In the genomic region with DNA sequence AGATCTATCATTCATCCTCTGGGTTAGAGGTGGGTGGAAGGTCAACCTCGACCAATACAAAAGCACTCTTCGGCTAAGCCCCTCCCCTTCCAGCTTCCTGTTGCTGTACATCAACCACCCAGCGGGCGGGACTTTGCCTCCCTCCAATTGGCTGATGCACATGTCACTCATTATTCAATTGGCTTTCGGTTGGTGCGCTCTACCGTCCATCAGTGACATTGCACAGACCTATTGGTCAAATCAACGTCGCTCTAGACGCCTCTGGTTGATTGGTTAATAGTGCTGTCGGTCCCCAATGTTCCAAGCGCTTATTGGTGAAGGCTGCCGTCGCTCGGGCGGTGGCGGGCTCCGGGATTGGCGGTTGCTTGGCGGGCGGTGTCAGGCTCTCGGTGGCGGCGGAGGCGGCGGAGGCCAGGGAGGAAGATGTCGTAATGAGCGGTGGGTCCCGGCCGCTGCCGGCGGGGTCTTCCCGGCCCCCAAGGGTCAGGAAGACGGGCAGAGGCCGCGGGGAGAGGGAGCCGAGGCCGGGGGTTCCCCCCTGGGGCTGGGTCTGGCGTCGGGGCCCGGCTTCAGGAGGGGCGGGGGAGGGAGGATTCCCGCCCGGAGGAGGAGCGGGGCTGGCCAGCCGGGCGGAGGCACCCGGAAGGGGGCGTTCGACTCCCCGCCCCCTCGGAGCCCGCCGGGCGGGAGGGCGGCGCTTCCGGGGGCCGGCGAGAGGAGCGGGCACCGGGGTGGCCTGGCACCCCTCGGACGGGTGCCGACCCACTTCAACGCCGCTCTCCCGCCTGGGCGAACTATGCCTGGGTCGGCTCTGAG, we compare ENCODE assay signal across 1 cellular context.
TF ChIP-seq lines count a peak whose summit lies in the region.

A gene (plus strand): TSS at position 381 of the 816 bp plus-strand sequence. CDS start 51 bp downstream, at position 432.

TF ChIP-seq in K562, 482 proteins besides CTCF, POLR2A, EP300 and RAD21 (continued from another document and continues in another):
- TF ChIP-seq POLR2H (tag; IDR thresholded peaks at IDR 0.05; ENCODE audit: low read depth) (peak; percentile 54), SRSF1 (IDR thresholded peaks at IDR 0.05; ENCODE audit: low read depth, low read length) (no peak), WHSC1 (IDR thresholded peaks at IDR 0.05; ENCODE audit: low read length) (no peak), PRPF4 (IDR thresholded peaks at IDR 0.05; ENCODE audit: insufficient read depth, low read depth, low read length, poor library complexity, severe bottlenecking) (no peak), MTF1 (CRISPR knock-in tag; IDR thresholded peaks at IDR 0.05; ENCODE audit: borderline replicate concordance) (no peak), ZNF668 (CRISPR knock-in tag; IDR thresholded peaks at IDR 0.05) (no peak), HDAC8 (tag; IDR thresholded peaks at IDR 0.05) (0 out of 2 replicates have a peak, but pooled peaks have one; percentile 35), ZC3H4 (CRISPR knock-in tag; IDR thresholded peaks at IDR 0.05; ENCODE audit: borderline replicate concordance) (no peak), RFX7 (CRISPR knock-in tag; IDR thresholded peaks at IDR 0.05) (no peak), SNIP1 (IDR thresholded peaks at IDR 0.05; ENCODE audit: low read depth) (no peak), ZNF165 (CRISPR knock-in tag; IDR thresholded peaks at IDR 0.05; ENCODE audit: borderline replicate concordance) (no peak), CEBPG (CRISPR knock-in tag; IDR thresholded peaks at IDR 0.05) (peak; percentile 75; the same call in 1 of the 2 replicates), CEBPG (tag; conservative IDR thresholded peaks at IDR 0.05 in 1 of 2, IDR thresholded peaks at IDR 0.05 in 1 of 2) (peak; percentile 87 to 94), ILK (tag; IDR thresholded peaks at IDR 0.05; ENCODE audit: borderline replicate concordance, low read depth) (no peak), CAMTA2 (CRISPR knock-in tag; conservative IDR thresholded peaks at IDR 0.05) (no peak), HMG20A (CRISPR knock-in tag; conservative IDR thresholded peaks at IDR 0.05) (no peak), RBBP5 (IDR thresholded peaks at IDR 0.05; ENCODE audit: borderline replicate concordance, insufficient read depth, low read length, poor library complexity, severe bottlenecking) (peak; percentile 75), ZNF134 (CRISPR knock-in tag; conservative IDR thresholded peaks at IDR 0.05) (no peak), SAFB2 (IDR thresholded peaks at IDR 0.05; ENCODE audit: borderline replicate concordance, low read depth, low read length, severe bottlenecking) (no peak), SIRT6 (IDR thresholded peaks at IDR 0.05; ENCODE audit: low read depth, low read length) (no peak), TEAD1 (CRISPR knock-in tag; IDR thresholded peaks at IDR 0.05) (0 out of 4 replicates have a peak, but pooled peaks of 1 of the 2 experiments have one; percentile 40), KLF16 (IDR thresholded peaks at IDR 0.05) (no peak), POLR2AphosphoS2 (IDR thresholded peaks at IDR 0.05; ENCODE audit: low read length) (no peak), FOXK1 (CRISPR knock-in tag; IDR thresholded peaks at IDR 0.05; ENCODE audit: borderline replicate concordance) (no peak), CBFA2T2 (conservative IDR thresholded peaks at IDR 0.05) (no peak), KDM5B (IDR thresholded peaks at IDR 0.05; ENCODE audit: insufficient replicate concordance, low read depth, low read length) (peak; percentile 72)
- TF ChIP-seq, protein P1, sequence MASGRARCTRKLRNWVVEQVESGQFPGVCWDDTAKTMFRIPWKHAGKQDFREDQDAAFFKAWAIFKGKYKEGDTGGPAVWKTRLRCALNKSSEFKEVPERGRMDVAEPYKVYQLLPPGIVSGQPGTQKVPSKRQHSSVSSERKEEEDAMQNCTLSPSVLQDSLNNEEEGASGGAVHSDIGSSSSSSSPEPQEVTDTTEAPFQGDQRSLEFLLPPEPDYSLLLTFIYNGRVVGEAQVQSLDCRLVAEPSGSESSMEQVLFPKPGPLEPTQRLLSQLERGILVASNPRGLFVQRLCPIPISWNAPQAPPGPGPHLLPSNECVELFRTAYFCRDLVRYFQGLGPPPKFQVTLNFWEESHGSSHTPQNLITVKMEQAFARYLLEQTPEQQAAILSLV (tag; IDR thresholded peaks at IDR 0.05), result no peak
- TF ChIP-seq, protein P2, sequence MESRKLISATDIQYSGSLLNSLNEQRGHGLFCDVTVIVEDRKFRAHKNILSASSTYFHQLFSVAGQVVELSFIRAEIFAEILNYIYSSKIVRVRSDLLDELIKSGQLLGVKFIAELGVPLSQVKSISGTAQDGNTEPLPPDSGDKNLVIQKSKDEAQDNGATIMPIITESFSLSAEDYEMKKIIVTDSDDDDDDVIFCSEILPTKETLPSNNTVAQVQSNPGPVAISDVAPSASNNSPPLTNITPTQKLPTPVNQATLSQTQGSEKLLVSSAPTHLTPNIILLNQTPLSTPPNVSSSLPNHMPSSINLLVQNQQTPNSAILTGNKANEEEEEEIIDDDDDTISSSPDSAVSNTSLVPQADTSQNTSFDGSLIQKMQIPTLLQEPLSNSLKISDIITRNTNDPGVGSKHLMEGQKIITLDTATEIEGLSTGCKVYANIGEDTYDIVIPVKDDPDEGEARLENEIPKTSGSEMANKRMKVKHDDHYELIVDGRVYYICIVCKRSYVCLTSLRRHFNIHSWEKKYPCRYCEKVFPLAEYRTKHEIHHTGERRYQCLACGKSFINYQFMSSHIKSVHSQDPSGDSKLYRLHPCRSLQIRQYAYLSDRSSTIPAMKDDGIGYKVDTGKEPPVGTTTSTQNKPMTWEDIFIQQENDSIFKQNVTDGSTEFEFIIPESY (CRISPR knock-in tag; IDR thresholded peaks at IDR 0.05), result no peak
- TF ChIP-seq, protein P3, sequence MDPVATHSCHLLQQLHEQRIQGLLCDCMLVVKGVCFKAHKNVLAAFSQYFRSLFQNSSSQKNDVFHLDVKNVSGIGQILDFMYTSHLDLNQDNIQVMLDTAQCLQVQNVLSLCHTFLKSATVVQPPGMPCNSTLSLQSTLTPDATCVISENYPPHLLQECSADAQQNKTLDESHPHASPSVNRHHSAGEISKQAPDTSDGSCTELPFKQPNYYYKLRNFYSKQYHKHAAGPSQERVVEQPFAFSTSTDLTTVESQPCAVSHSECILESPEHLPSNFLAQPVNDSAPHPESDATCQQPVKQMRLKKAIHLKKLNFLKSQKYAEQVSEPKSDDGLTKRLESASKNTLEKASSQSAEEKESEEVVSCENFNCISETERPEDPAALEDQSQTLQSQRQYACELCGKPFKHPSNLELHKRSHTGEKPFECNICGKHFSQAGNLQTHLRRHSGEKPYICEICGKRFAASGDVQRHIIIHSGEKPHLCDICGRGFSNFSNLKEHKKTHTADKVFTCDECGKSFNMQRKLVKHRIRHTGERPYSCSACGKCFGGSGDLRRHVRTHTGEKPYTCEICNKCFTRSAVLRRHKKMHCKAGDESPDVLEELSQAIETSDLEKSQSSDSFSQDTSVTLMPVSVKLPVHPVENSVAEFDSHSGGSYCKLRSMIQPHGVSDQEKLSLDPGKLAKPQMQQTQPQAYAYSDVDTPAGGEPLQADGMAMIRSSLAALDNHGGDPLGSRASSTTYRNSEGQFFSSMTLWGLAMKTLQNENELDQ (CRISPR knock-in tag; IDR thresholded peaks at IDR 0.05; ENCODE audit: borderline replicate concordance), result no peak
- TF ChIP-seq, protein P4, sequence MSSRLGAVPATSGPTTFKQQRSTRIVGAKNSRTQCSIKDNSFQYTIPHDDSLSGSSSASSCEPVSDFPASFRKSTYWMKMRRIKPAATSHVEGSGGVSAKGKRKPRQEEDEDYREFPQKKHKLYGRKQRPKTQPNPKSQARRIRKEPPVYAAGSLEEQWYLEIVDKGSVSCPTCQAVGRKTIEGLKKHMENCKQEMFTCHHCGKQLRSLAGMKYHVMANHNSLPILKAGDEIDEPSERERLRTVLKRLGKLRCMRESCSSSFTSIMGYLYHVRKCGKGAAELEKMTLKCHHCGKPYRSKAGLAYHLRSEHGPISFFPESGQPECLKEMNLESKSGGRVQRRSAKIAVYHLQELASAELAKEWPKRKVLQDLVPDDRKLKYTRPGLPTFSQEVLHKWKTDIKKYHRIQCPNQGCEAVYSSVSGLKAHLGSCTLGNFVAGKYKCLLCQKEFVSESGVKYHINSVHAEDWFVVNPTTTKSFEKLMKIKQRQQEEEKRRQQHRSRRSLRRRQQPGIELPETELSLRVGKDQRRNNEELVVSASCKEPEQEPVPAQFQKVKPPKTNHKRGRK (tag; IDR thresholded peaks at IDR 0.05), result no peak
- TF ChIP-seq, protein P5, sequence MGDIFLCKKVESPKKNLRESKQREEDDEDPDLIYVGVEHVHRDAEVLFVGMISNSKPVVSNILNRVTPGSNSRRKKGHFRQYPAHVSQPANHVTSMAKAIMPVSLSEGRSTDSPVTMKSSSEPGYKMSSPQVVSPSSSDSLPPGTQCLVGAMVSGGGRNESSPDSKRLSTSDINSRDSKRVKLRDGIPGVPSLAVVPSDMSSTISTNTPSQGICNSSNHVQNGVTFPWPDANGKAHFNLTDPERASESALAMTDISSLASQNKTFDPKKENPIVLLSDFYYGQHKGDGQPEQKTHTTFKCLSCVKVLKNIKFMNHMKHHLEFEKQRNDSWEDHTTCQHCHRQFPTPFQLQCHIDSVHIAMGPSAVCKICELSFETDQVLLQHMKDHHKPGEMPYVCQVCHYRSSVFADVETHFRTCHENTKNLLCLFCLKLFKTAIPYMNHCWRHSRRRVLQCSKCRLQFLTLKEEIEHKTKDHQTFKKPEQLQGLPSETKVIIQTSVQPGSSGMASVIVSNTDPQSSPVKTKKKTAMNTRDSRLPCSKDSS (IDR thresholded peaks at IDR 0.05; ENCODE audit: low read depth, partially characterized antibody), result no peak
- TF ChIP-seq, protein P6, sequence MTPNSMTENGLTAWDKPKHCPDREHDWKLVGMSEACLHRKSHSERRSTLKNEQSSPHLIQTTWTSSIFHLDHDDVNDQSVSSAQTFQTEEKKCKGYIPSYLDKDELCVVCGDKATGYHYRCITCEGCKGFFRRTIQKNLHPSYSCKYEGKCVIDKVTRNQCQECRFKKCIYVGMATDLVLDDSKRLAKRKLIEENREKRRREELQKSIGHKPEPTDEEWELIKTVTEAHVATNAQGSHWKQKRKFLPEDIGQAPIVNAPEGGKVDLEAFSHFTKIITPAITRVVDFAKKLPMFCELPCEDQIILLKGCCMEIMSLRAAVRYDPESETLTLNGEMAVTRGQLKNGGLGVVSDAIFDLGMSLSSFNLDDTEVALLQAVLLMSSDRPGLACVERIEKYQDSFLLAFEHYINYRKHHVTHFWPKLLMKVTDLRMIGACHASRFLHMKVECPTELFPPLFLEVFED (CRISPR knock-in tag; conservative IDR thresholded peaks at IDR 0.05), result no peak
- TF ChIP-seq, protein P7, sequence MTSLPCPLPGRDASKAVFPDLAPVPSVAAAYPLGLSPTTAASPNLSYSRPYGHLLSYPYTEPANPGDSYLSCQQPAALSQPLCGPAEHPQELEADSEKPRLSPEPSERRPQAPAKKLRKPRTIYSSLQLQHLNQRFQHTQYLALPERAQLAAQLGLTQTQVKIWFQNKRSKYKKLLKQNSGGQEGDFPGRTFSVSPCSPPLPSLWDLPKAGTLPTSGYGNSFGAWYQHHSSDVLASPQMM (CRISPR knock-in tag; IDR thresholded peaks at IDR 0.05), result no peak
